In genomic region chr11:129880311-129880710, GRCh38 we compare ENCODE assay signal across 25 cellular contexts.
"Had no signal": no experiment of that assay in that cellular context is flagged by ENCODE, and none has a peak within 500 bp of the region (broad histone marks: within the 10 kb centered on the region; RNA-seq: fewer than 3 reads in every experiment).

No MANE protein-coding gene starts in this region.

- H3K27me3 Mint-ChIP-seq: naive thymus-derived CD4-positive, alpha-beta T cell; stimulated activated memory B cell treated with anti-CD40 and anti-IgM and Interleukin-4, amounts not matched to agents 10 μg/mL and 1 μg/mL and 100 μg/mL, for 72 hours; stimulated activated naive CD8-positive, alpha-beta T cell treated with anti-CD3 and anti-CD28 coated beads, Interleukin-15, Interleukin-2, amounts not matched to agents 100 ng/mL and 50 ng/mL, for 24 hours had no signal

- H3K27ac ChIP-seq: dorsolateral prefrontal cortex, esophagus muscularis mucosa, foreskin keratinocyte, gastroesophageal sphincter, heart left ventricle, hepatocyte, left lung, prostate gland, sigmoid colon, suprapubic skin, transverse colon, upper lobe of right lung, uterus had no signal

- H3K4me1 Mint-ChIP-seq: nephron; stimulated activated memory B cell treated with anti-CD40 and anti-IgM and Interleukin-4, amounts not matched to agents 10 μg/mL and 1 μg/mL and 100 μg/mL, for 72 hours had no signal

- H3K27ac Mint-ChIP-seq: endodermal cell; nephron; stimulated activated memory B cell treated with anti-CD40 and anti-IgM and Interleukin-4, amounts not matched to agents 10 μg/mL and 1 μg/mL and 100 μg/mL, for 72 hours; stimulated activated naive CD8-positive, alpha-beta T cell treated with anti-CD3 and anti-CD28 coated beads, Interleukin-15, Interleukin-2, amounts not matched to agents 100 ng/mL and 50 ng/mL, for 24 hours had no signal

- H3K9me3 Mint-ChIP-seq: endodermal cell; naive thymus-derived CD4-positive, alpha-beta T cell; nephron; stimulated activated memory B cell treated with anti-CD40 and anti-IgM and Interleukin-4, amounts not matched to agents 10 μg/mL and 1 μg/mL and 100 μg/mL, for 72 hours; stimulated activated naive CD8-positive, alpha-beta T cell treated with anti-CD3 and anti-CD28 coated beads, Interleukin-15, Interleukin-2, amounts not matched to agents 100 ng/mL and 50 ng/mL, for 24 hours had no signal

- H3K36me3 ChIP-seq: uterus had no signal

- H3K4me1 ChIP-seq: esophagus muscularis mucosa, foreskin keratinocyte, gastroesophageal sphincter, heart left ventricle, left lung, prostate gland, sigmoid colon, suprapubic skin, transverse colon, upper lobe of right lung, uterus had no signal

- H3K4me3 ChIP-seq: dorsolateral prefrontal cortex, esophagus muscularis mucosa, gastroesophageal sphincter, heart left ventricle, hepatocyte, left lung, prostate gland, sigmoid colon, suprapubic skin, transverse colon, upper lobe of right lung, uterus had no signal

- ATAC-seq: foreskin keratinocyte; gastroesophageal sphincter; heart left ventricle; left lung; naive thymus-derived CD4-positive, alpha-beta T cell; right cardiac atrium; stimulated activated memory B cell treated with anti-CD40 and anti-IgM and Interleukin-4, amounts not matched to agents 10 μg/mL and 1 μg/mL and 100 μg/mL, for 72 hours; upper lobe of right lung had no signal

- DNase-seq: dorsolateral prefrontal cortex; effector CD4-positive, alpha-beta T cell; endodermal cell; foreskin keratinocyte; heart left ventricle; kidney; left lung; mesendoderm; midbrain; naive thymus-derived CD4-positive, alpha-beta T cell; right cardiac atrium; sigmoid colon; stimulated activated CD4-positive, alpha-beta T cell treated with anti-CD3 and anti-CD28 coated beads, Interleukin-2, amount 100 ng/mL, for 24 hours; stimulated activated CD4-positive, alpha-beta T cell treated with anti-CD3 and anti-CD28 coated beads, Interleukin-4, amount 100 ng/mL, for 24 hours; transverse colon; upper lobe of right lung; uterus had no signal

- H3K4me3 Mint-ChIP-seq: endodermal cell; naive thymus-derived CD4-positive, alpha-beta T cell; nephron; stimulated activated memory B cell treated with anti-CD40 and anti-IgM and Interleukin-4, amounts not matched to agents 10 μg/mL and 1 μg/mL and 100 μg/mL, for 72 hours; stimulated activated naive CD8-positive, alpha-beta T cell treated with anti-CD3 and anti-CD28 coated beads, Interleukin-15, Interleukin-2, amounts not matched to agents 100 ng/mL and 50 ng/mL, for 24 hours had no signal

- H3K27me3 ChIP-seq: dorsolateral prefrontal cortex, esophagus muscularis mucosa, foreskin keratinocyte, gastroesophageal sphincter, heart left ventricle, hepatocyte, left lung, sigmoid colon, suprapubic skin, transverse colon, upper lobe of right lung, uterus had no signal

- H3K9me3 ChIP-seq: esophagus muscularis mucosa, gastroesophageal sphincter, heart left ventricle, left lung, prostate gland, sigmoid colon, suprapubic skin, transverse colon, upper lobe of right lung, uterus had no signal
